1 cellular context compared by ENCODE assay signal in genomic region chr2:117126656-117127055, GRCh38.
TF ChIP-seq lines count a peak whose summit lies in the region.

No MANE protein-coding gene starts in this region.

TF ChIP-seq in GM23338, 12 proteins besides CTCF, POLR2A, EP300 and RAD21 (continued from another document):
- TF ChIP-seq, protein P1, sequence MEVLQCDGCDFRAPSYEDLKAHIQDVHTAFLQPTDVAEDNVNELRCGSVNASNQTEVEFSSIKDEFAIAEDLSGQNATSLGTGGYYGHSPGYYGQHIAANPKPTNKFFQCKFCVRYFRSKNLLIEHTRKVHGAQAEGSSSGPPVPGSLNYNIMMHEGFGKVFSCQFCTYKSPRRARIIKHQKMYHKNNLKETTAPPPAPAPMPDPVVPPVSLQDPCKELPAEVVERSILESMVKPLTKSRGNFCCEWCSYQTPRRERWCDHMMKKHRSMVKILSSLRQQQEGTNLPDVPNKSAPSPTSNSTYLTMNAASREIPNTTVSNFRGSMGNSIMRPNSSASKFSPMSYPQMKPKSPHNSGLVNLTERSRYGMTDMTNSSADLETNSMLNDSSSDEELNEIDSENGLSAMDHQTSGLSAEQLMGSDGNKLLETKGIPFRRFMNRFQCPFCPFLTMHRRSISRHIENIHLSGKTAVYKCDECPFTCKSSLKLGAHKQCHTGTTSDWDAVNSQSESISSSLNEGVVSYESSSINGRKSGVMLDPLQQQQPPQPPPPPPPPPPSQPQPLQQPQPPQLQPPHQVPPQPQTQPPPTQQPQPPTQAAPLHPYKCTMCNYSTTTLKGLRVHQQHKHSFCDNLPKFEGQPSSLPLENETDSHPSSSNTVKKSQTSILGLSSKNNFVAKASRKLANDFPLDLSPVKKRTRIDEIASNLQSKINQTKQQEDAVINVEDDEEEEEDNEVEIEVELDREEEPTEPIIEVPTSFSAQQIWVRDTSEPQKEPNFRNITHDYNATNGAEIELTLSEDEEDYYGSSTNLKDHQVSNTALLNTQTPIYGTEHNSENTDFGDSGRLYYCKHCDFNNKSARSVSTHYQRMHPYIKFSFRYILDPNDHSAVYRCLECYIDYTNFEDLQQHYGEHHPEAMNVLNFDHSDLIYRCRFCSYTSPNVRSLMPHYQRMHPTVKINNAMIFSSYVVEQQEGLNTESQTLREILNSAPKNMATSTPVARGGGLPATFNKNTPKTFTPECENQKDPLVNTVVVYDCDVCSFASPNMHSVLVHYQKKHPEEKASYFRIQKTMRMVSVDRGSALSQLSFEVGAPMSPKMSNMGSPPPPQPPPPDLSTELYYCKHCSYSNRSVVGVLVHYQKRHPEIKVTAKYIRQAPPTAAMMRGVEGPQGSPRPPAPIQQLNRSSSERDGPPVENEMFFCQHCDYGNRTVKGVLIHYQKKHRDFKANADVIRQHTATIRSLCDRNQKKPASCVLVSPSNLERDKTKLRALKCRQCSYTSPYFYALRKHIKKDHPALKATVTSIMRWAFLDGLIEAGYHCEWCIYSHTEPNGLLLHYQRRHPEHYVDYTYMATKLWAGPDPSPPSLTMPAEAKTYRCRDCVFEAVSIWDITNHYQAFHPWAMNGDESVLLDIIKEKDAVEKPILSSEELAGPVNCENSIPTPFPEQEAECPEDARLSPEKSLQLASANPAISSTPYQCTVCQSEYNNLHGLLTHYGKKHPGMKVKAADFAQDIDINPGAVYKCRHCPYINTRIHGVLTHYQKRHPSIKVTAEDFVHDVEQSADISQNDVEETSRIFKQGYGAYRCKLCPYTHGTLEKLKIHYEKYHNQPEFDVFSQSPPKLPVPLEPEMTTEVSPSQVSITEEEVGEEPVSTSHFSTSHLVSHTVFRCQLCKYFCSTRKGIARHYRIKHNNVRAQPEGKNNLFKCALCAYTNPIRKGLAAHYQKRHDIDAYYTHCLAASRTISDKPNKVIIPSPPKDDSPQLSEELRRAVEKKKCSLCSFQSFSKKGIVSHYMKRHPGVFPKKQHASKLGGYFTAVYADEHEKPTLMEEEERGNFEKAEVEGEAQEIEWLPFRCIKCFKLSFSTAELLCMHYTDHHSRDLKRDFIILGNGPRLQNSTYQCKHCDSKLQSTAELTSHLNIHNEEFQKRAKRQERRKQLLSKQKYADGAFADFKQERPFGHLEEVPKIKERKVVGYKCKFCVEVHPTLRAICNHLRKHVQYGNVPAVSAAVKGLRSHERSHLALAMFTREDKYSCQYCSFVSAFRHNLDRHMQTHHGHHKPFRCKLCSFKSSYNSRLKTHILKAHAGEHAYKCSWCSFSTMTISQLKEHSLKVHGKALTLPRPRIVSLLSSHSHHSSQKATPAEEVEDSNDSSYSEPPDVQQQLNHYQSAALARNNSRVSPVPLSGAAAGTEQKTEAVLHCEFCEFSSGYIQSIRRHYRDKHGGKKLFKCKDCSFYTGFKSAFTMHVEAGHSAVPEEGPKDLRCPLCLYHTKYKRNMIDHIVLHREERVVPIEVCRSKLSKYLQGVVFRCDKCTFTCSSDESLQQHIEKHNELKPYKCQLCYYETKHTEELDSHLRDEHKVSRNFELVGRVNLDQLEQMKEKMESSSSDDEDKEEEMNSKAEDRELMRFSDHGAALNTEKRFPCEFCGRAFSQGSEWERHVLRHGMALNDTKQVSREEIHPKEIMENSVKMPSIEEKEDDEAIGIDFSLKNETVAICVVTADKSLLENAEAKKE (CRISPR knock-in tag; IDR thresholded peaks at IDR 0.05) = no peak
